7 cellular contexts compared by ENCODE assay signal in genomic region chr17:38351412-38352222, GRCh38.
DNase-seq lines count a peak whose midpoint lies in the region; ATAC-seq and TF ChIP-seq lines count a peak whose summit lies in the region.

Gene SOCS7 (plus strand): TSS chr17:38351844. CDS start chr17:38352053, 209 bp downstream.

- TF ChIP-seq CTCF in astrocyte of the cerebellum (IDR thresholded peaks at IDR 0.05; ENCODE audit: low read depth, low read length, missing control alignments): no peak

- DNase-seq in NCI-H1930 (lab: John Stamatoyannopoulos, UW): peak; percentile 82 to 92
- peak; percentile 86 for DNase-seq in T-helper 22 cell (ENCODE audit: low read depth)
- peak; percentile 72 for DNase-seq in astrocyte of the cerebellum (ENCODE audit: low read depth)
- DNase-seq in hippocampal formation (lab: John Stamatoyannopoulos, UW): peak; percentile 85 to 88
- DNase-seq in retina: peak; percentile 96

- in situ Hi-C loops in astrocyte of the cerebellum (cut with HindIII; ENCODE audit: low sequenced_read_pairs): no loop called here

- peak; percentile 83 for ATAC-seq in GM18505 (IDR thresholded peaks at IDR 0.05; ENCODE audit: unreplicated experiment)
- ATAC-seq in HG02970 (IDR thresholded peaks at IDR 0.05; ENCODE audit: low FRiP score, unreplicated experiment): peak; percentile 89

- peak within 1 kb of the TSS; percentile 70 for H3K4me3 ChIP-seq in astrocyte of the cerebellum (ENCODE audit: low read depth, low read length)

- TF ChIP-seq POLR2A in GM18505 (IDR thresholded peaks at IDR 0.05; ENCODE audit: borderline replicate concordance, extremely low read depth, insufficient read depth, insufficient read length): peak; percentile 89

Comparison
In these comparisons a context has a peak if more than half of its experiments do, and no peak if none do; other contexts are left out.
1. Peak in every context shown above with its lines: DNase-seq, ATAC-seq and H3K4me3 ChIP-seq.